ENCODE assay signal across 8 cellular contexts in genomic region chr1:8477199-8477982, GRCh38.
A peak's percentile ranks its signal among the peaks of the same experiment; 100 is the strongest.
DNase-seq lines count a peak whose midpoint lies in the region; ATAC-seq, FAIRE-seq and TF ChIP-seq lines count a peak whose summit lies in the region.

No MANE protein-coding gene starts in this region.

- DNase-seq in activated naive CD4-positive, alpha-beta T cell treated with Interleukin-2 at 50 U/mL for 16 hours: peak; percentile 34
- DNase-seq in activated naive CD4-positive, alpha-beta T cell (lab: John Stamatoyannopoulos, UW): no peak
- DNase-seq in amniotic stem cell (lab: John Stamatoyannopoulos, UW): peak; percentile 48
- peak; percentile 51 for DNase-seq in stimulated activated CD4-positive, alpha-beta T cell treated with anti-CD3 and anti-CD28 coated beads, Interleukin-4, amount 100 ng/mL, for 24 hours
- DNase-seq in NCI-H2227 treated with DMSO at 0.1 percent for 48 hours (lab: John Stamatoyannopoulos, UW): no peak
- DNase-seq in D721Med (ENCODE audit: insufficient read length, low spot score): no peak
- no peak for DNase-seq in central memory CD4-positive, alpha-beta T cell

- no peak for TF ChIP-seq CTCF in D721Med (IDR thresholded peaks at IDR 0.05; ENCODE audit: insufficient read depth, missing control alignments)

- FAIRE-seq in D721Med (lab: Jason Lieb, UNC): no peak

- peak; percentile 70 for ATAC-seq in HG03108 (IDR thresholded peaks at IDR 0.05; ENCODE audit: unreplicated experiment)

Comparison
In these comparisons a context has a peak if more than half of its experiments do, and no peak if none do; other contexts are left out.
1. DNase-seq: peak in activated naive CD4-positive, alpha-beta T cell treated with Interleukin-2 at 50 U/mL for 16 hours (single experiment), amniotic stem cell (single experiment) and stimulated activated CD4-positive, alpha-beta T cell treated with anti-CD3 and anti-CD28 coated beads, Interleukin-4, amount 100 ng/mL, for 24 hours (single experiment); none in activated naive CD4-positive, alpha-beta T cell (0 of 4), NCI-H2227 treated with DMSO at 0.1 percent for 48 hours (single experiment), D721Med (single experiment) and central memory CD4-positive, alpha-beta T cell (single experiment).